In genomic region chr12:124404162-124404561, GRCh38 we compare ENCODE assay signal across 16 cellular contexts.
DNase-seq lines count a peak whose midpoint lies in the region; ATAC-seq and TF ChIP-seq lines count a peak whose summit lies in the region.
"Had no signal": no experiment of that assay in that cellular context is flagged by ENCODE, and none has a peak within 500 bp of the region (broad histone marks: within the 10 kb centered on the region; RNA-seq: fewer than 3 reads in every experiment).

No MANE protein-coding gene starts in this region.

- H3K36me3 Mint-ChIP-seq in activated CD8-positive, alpha-beta memory T cell treated with anti-CD3 and anti-CD28 coated beads, Interleukin-2, amount 10 ng/mL, durations not matched to agents 7 days and 5 days = no peaks in the 10 kb centered on the region
- H3K36me3 Mint-ChIP-seq in nephron (ENCODE audit: low read depth) = peaks cover 33% of the 10 kb centered on the region

- peaks cover 3 to 7% of the 10 kb centered on the region in 2 donors for H3K4me1 ChIP-seq in breast epithelium
- peaks cover 22 to 30% (median 27%) of the 10 kb centered on the region in 4 donors for H3K4me1 ChIP-seq in upper lobe of left lung

- intact Hi-C loops in breast epithelium (cut with DNase I; ENCODE audit: low total_unique reads) = no loop called here

- TF ChIP-seq POLR2A in breast epithelium (IDR thresholded peaks at IDR 0.05) (no peak), upper lobe of left lung (IDR thresholded peaks at IDR 0.05) (no peak)

- no peak overlapping the region for H3K4me3 ChIP-seq in breast epithelium
- no peak overlapping the region for H3K4me3 ChIP-seq in upper lobe of left lung

- 79 to 80% methylated on average over 4 to 13 of the region's 13 CpGs for WGBS in upper lobe of left lung, 2 donors

- H3K4me3 Mint-ChIP-seq in activated CD8-positive, alpha-beta memory T cell treated with anti-CD3 and anti-CD28 coated beads, Interleukin-2, amount 10 ng/mL, durations not matched to agents 7 days and 5 days = no peak overlapping the region
- no peak overlapping the region for H3K4me3 Mint-ChIP-seq in nephron
- H3K4me3 Mint-ChIP-seq: activated T-cell treated with anti-CD3 and anti-CD28 coated beads, Interleukin-2, amount 50 U/mL, for 72 hours had no signal

- H3K27ac Mint-ChIP-seq in activated CD8-positive, alpha-beta memory T cell treated with anti-CD3 and anti-CD28 coated beads, Interleukin-2, amount 10 ng/mL, durations not matched to agents 7 days and 5 days = no peak overlapping the region
- H3K27ac Mint-ChIP-seq in nephron = peak overlapping the region; percentile 31 to 90 (median 84)
- H3K27ac Mint-ChIP-seq: activated T-cell treated with anti-CD3 and anti-CD28 coated beads, Interleukin-2, amount 50 U/mL, for 72 hours had no signal

- H3K4me1 Mint-ChIP-seq in activated CD8-positive, alpha-beta memory T cell treated with anti-CD3 and anti-CD28 coated beads, Interleukin-2, amount 10 ng/mL, durations not matched to agents 7 days and 5 days = no peaks in the 10 kb centered on the region
- H3K4me1 Mint-ChIP-seq in nephron = peaks cover 62% of the 10 kb centered on the region

- no peaks in the 10 kb centered on the region for H3K9me3 ChIP-seq in breast epithelium
- H3K9me3 ChIP-seq in upper lobe of left lung = no peaks in the 10 kb centered on the region

- peak; percentile 25 for ATAC-seq in activated CD8-positive, alpha-beta memory T cell treated with anti-CD3 and anti-CD28 coated beads, Interleukin-2, amount 10 ng/mL, durations not matched to agents 7 days and 5 days
- peak in 1 of 2 donors; percentile 18 for ATAC-seq in upper lobe of left lung (ENCODE audit: low FRiP score in 2 of 2)
- no peak for ATAC-seq in HG02852 (IDR thresholded peaks at IDR 0.05; ENCODE audit: unreplicated experiment)
- ATAC-seq: activated T-cell treated with anti-CD3 and anti-CD28 coated beads, Interleukin-2, amount 50 U/mL, for 72 hours; HepG2 had no signal

- no peaks in the 10 kb centered on the region for H3K36me3 ChIP-seq in breast epithelium
- peaks cover 17 to 79% (median 52%) of the 10 kb centered on the region in 4 donors for H3K36me3 ChIP-seq in upper lobe of left lung

- no peaks in the 10 kb centered on the region for H3K27me3 ChIP-seq in breast epithelium
- no peaks in the 10 kb centered on the region for H3K27me3 ChIP-seq in upper lobe of left lung

- H3K27me3 Mint-ChIP-seq in activated CD8-positive, alpha-beta memory T cell treated with anti-CD3 and anti-CD28 coated beads, Interleukin-2, amount 10 ng/mL, durations not matched to agents 7 days and 5 days = no peaks in the 10 kb centered on the region
- peaks cover 8% of the 10 kb centered on the region for H3K27me3 Mint-ChIP-seq in nephron (ENCODE audit: low read depth)

- TF ChIP-seq CTCF in breast epithelium (IDR thresholded peaks at IDR 0.05) (no peak), nephron (IDR thresholded peaks at IDR 0.05; ENCODE audit: unreplicated experiment in 3 of 3) (no peak), upper lobe of left lung (IDR thresholded peaks at IDR 0.05) (no peak)

- H3K27ac ChIP-seq in breast epithelium (peak overlapping the region; percentile 45 to 77), upper lobe of left lung (peak overlapping the region in 3 of 4 donors; percentile 39 to 72 (median 52))

- TF ChIP-seq EP300 in upper lobe of left lung (IDR thresholded peaks at IDR 0.05) = no peak

- no peak for DNase-seq in activated CD8-positive, alpha-beta memory T cell treated with anti-CD3 and anti-CD28 coated beads, Interleukin-2, amount 10 ng/mL, durations not matched to agents 7 days and 5 days
- DNase-seq in activated CD8-positive, alpha-beta memory T cell treated with anti-CD3 and anti-CD28 coated beads, Interleukin-2, amount 50 U/mL, for 48 hours = no peak
- DNase-seq in breast epithelium (ENCODE audit: low spot score in 2 of 2) (no peak), upper lobe of left lung (peak in 1 of 2 donors; percentile 71), Kasumi-1 (lab: John Stamatoyannopoulos, UW) (no peak), ureter (ENCODE audit: low spot score) (no peak)
- DNase-seq: ACHN; activated T-cell treated with anti-CD3 and anti-CD28 coated beads, Interleukin-2, amount 50 U/mL, for 72 hours; effector memory CD4-positive, alpha-beta T cell; foreskin melanocyte; NCI-H1417; NCI-H524 treated with DMSO at 0.1 percent for 48 hours; T-helper 2 cell had no signal

- CTCF ChIA-PET in activated CD8-positive, alpha-beta memory T cell treated with anti-CD3 and anti-CD28 coated beads, Interleukin-2, amount 10 ng/mL, durations not matched to agents 7 days and 5 days (lab: Charles Lee) = no interaction called here

- no peaks in the 10 kb centered on the region for H3K9me3 Mint-ChIP-seq in activated CD8-positive, alpha-beta memory T cell treated with anti-CD3 and anti-CD28 coated beads, Interleukin-2, amount 10 ng/mL, durations not matched to agents 7 days and 5 days (ENCODE audit: low read depth)
- no peaks in the 10 kb centered on the region for H3K9me3 Mint-ChIP-seq in nephron
- H3K9me3 Mint-ChIP-seq: activated T-cell treated with anti-CD3 and anti-CD28 coated beads, Interleukin-2, amount 50 U/mL, for 72 hours had no signal
